ENCODE assay signal across 16 cellular contexts in genomic region chr10:326350-326749, GRCh38.
DNase-seq lines count a peak whose midpoint lies in the region; ATAC-seq and TF ChIP-seq lines count a peak whose summit lies in the region.
"Had no signal": no experiment of that assay in that cellular context is flagged by ENCODE, and none has a peak within 500 bp of the region (broad histone marks: within the 10 kb centered on the region; RNA-seq: fewer than 3 reads in every experiment).

No MANE protein-coding gene starts in this region.

- H2BK120ac ChIP-seq in IMR-90 (ENCODE audit: low read depth, low read length): no peak overlapping the region
- no peak overlapping the region for H2BK120ac ChIP-seq in neuronal stem cell (ENCODE audit: low read depth, low read length)

- peaks cover 0 to 6% (median 2%) of the 10 kb centered on the region in 3 donors for H3K27me3 Mint-ChIP-seq in CD14-positive monocyte (ENCODE audit: low read depth in 3 of 3)
- H3K27me3 Mint-ChIP-seq in activated CD8-positive, alpha-beta memory T cell treated with anti-CD3 and anti-CD28 coated beads, Interleukin-2, amount 10 ng/mL, durations not matched to agents 7 days and 5 days: no peaks in the 10 kb centered on the region

- H3K27ac Mint-ChIP-seq in CD14-positive monocyte: no peak overlapping the region
- no peak overlapping the region for H3K27ac Mint-ChIP-seq in activated CD8-positive, alpha-beta memory T cell treated with anti-CD3 and anti-CD28 coated beads, Interleukin-2, amount 10 ng/mL, durations not matched to agents 7 days and 5 days
- H3K27ac Mint-ChIP-seq: CD8-positive, alpha-beta T cell had no signal

- dilution Hi-C loops in IMR-90 (cut with HindIII; ENCODE audit: low sequenced_read_pairs, unreplicated experiment): no loop called here

- H2AFZ ChIP-seq in IMR-90 (replicated peaks; ENCODE audit: low read length, poor library complexity) (no peak overlapping the region), neuronal stem cell (ENCODE audit: low read length) (no peak overlapping the region)

- H3K9me3 Mint-ChIP-seq in CD14-positive monocyte: peaks cover 0 to 4% (median under 1%) of the 10 kb centered on the region in 7 donors
- H3K9me3 Mint-ChIP-seq in activated CD8-positive, alpha-beta memory T cell treated with anti-CD3 and anti-CD28 coated beads, Interleukin-2, amount 10 ng/mL, durations not matched to agents 7 days and 5 days (ENCODE audit: low read depth): no peaks in the 10 kb centered on the region
- H3K9me3 Mint-ChIP-seq: CD8-positive, alpha-beta T cell; IgD-negative memory B cell had no signal

- H3K36me3 ChIP-seq in IMR-90 (ENCODE audit: control insufficient read depth, insufficient read depth, low read length): peaks cover 18% of the 10 kb centered on the region
- peaks cover 15 to 59% of the 10 kb centered on the region in 2 donors for H3K36me3 ChIP-seq in neuronal stem cell (replicated peaks in 1 of 2; ENCODE audit: control insufficient read depth in 2 of 2, insufficient read depth in 2 of 2, low read length in 2 of 2)
- peaks cover 0 to 6% (median 0%) of the 10 kb centered on the region in 4 donors for H3K36me3 ChIP-seq in right lobe of liver

- H3K79me1 ChIP-seq in IMR-90 (ENCODE audit: low read depth in 1 of 2, low read length in 2 of 2) (peaks cover 0 to 27% of the 10 kb centered on the region in 2 experiments; a peak in 3 of 4 replicates), neuronal stem cell (ENCODE audit: low read depth, low read length) (no peaks in the 10 kb centered on the region)

- peaks cover 17% of the 10 kb centered on the region for H3K9me1 ChIP-seq in IMR-90 (ENCODE audit: insufficient read depth, low read length)

- H2BK5ac ChIP-seq in IMR-90 (ENCODE audit: low read depth, low read length, poor library complexity, severe bottlenecking) (no peak overlapping the region), neuronal stem cell (ENCODE audit: low read length) (no peak overlapping the region)

- ATAC-seq in IMR-90 (ENCODE audit: low read depth) (no peak), right lobe of liver (no peak)
- no peak for ATAC-seq in activated CD8-positive, alpha-beta memory T cell treated with anti-CD3 and anti-CD28 coated beads, Interleukin-2, amount 10 ng/mL, durations not matched to agents 7 days and 5 days
- ATAC-seq: CD8-positive, alpha-beta T cell had no signal

- H3K4me3 Mint-ChIP-seq in CD14-positive monocyte: no peak overlapping the region
- no peak overlapping the region for H3K4me3 Mint-ChIP-seq in activated CD8-positive, alpha-beta memory T cell treated with anti-CD3 and anti-CD28 coated beads, Interleukin-2, amount 10 ng/mL, durations not matched to agents 7 days and 5 days
- H3K4me3 Mint-ChIP-seq: CD8-positive, alpha-beta T cell; IgD-negative memory B cell had no signal

- POLR2A ChIA-PET in IMR-90 (lab: Charles Lee; ENCODE audit: unreplicated experiment): no interaction called here

- H2BK20ac ChIP-seq in IMR-90 (ENCODE audit: low read depth, low read length): no peak overlapping the region

- peak overlapping the region; percentile 27; the same call in 1 of the 2 replicates for H2AK5ac ChIP-seq in IMR-90 (ENCODE audit: low read depth, low read length)
- no peak overlapping the region for H2AK5ac ChIP-seq in neuronal stem cell (ENCODE audit: low read depth, low read length)

- TF ChIP-seq POLR2A in IMR-90 (IDR thresholded peaks at IDR 0.05; ENCODE audit: low read depth, low read length) (no peak), right lobe of liver (IDR thresholded peaks at IDR 0.05) (no peak)

- DNase-seq in CD14-positive monocyte (ENCODE audit: low spot score) (peak; percentile 12), IMR-90 (no peak), neuronal stem cell (ENCODE audit: low spot score) (no peak), medulla oblongata (ENCODE audit: extremely low spot score) (no peak), DMS53 (lab: John Stamatoyannopoulos, UW) (no peak), right lobe of liver (no peak)
- DNase-seq in activated CD8-positive, alpha-beta memory T cell treated with anti-CD3 and anti-CD28 coated beads, Interleukin-2, amount 10 ng/mL, durations not matched to agents 7 days and 5 days: peak; percentile 19
- DNase-seq: CD8-positive, alpha-beta T cell; MV-4-11; NCI-H1694; NCI-H2081; NCI-H2171; NCI-H526; Right ventricle myocardium superior had no signal

- H3K9ac ChIP-seq in IMR-90 (ENCODE audit: low read depth, low read length) (no peak overlapping the region), neuronal stem cell (ENCODE audit: low read depth, low read length, poor library complexity) (no peak overlapping the region)
- H3K9ac ChIP-seq: BLaER1 treated with 17β-estradiol and CSF1 and Interleukin-3, amounts not matched to agents 10 nM and 100 nM had no signal

- H3K4me1 Mint-ChIP-seq in CD14-positive monocyte: peaks cover 11% of the 10 kb centered on the region
- peaks cover 23% of the 10 kb centered on the region for H3K4me1 Mint-ChIP-seq in activated CD8-positive, alpha-beta memory T cell treated with anti-CD3 and anti-CD28 coated beads, Interleukin-2, amount 10 ng/mL, durations not matched to agents 7 days and 5 days

- no peak for TF ChIP-seq RAD21 in IMR-90 (IDR thresholded peaks at IDR 0.05; ENCODE audit: low read length)

- H3K27me3 ChIP-seq in IMR-90 (ENCODE audit: control insufficient read depth, insufficient read depth, low read length) (no peaks in the 10 kb centered on the region), neuronal stem cell (ENCODE audit: control insufficient read depth in 3 of 3, insufficient read depth in 3 of 3, low read depth in 1 of 3, low read length in 3 of 3) (no peaks in the 10 kb centered on the region), right lobe of liver (no peaks in the 10 kb centered on the region)
- H3K27me3 ChIP-seq: BLaER1 treated with 17β-estradiol and CSF1 and Interleukin-3, amounts not matched to agents 10 nM and 100 nM had no signal

- H3K9me3 ChIP-seq in IMR-90 (ENCODE audit: control insufficient read depth, insufficient read depth, low read length): no peaks in the 10 kb centered on the region
- no peaks in the 10 kb centered on the region for H3K9me3 ChIP-seq in neuronal stem cell (replicated peaks in 1 of 2; ENCODE audit: control insufficient read depth in 2 of 2, insufficient read depth in 1 of 2, low read depth in 1 of 2, low read length in 2 of 2)
- no peaks in the 10 kb centered on the region for H3K9me3 ChIP-seq in right lobe of liver

- no peak overlapping the region for H3K56ac ChIP-seq in IMR-90 (ENCODE audit: extremely low read depth, insufficient read depth, low read length)

- no peak for TF ChIP-seq CTCF in CD14-positive monocyte (IDR thresholded peaks at IDR 0.05)
- no peak for TF ChIP-seq CTCF in IMR-90 (conservative IDR thresholded peaks at IDR 0.05; ENCODE audit: low read depth, low read length)
- no peak for TF ChIP-seq CTCF in right lobe of liver (IDR thresholded peaks at IDR 0.05)

- WGBS in IMR-90 (ENCODE audit: extremely low coverage in 2 of 2, insufficient read length in 1 of 2), 2 experiments: 96% methylated on average over 4 of the region's 11 CpGs; no CpG with 5 or more reads in 1 of the 2 experiments
- WGBS in neuronal stem cell (ENCODE audit: extremely low coverage in 2 of 2, insufficient read length in 2 of 2, insufficient replicate concordance in 1 of 2), 2 donors: no CpG with 5 or more reads among the region's 11 CpGs
- WGBS in right lobe of liver (ENCODE audit: insufficient coverage, low coverage, low lambda C conversion rate, missing lambda C conversion rate): 92% methylated on average over 9 of the region's 11 CpGs

- H3K4me3 ChIP-seq in IMR-90 (ENCODE audit: insufficient read depth, low read depth, low read length): no peak overlapping the region
- peak overlapping the region in 1 of 2 donors; percentile 45 for H3K4me3 ChIP-seq in neuronal stem cell (ENCODE audit: low read length in 2 of 2)
- no peak overlapping the region for H3K4me3 ChIP-seq in right lobe of liver
- H3K4me3 ChIP-seq: BLaER1 treated with 17β-estradiol and CSF1 and Interleukin-3, amounts not matched to agents 10 nM and 100 nM had no signal

- no peak overlapping the region for H3K14ac ChIP-seq in IMR-90 (replicated peaks; ENCODE audit: low read depth, low read length)
- H3K14ac ChIP-seq in neuronal stem cell (ENCODE audit: low read length): peak overlapping the region; percentile 8

- no peak overlapping the region for H4K91ac ChIP-seq in IMR-90 (ENCODE audit: insufficient read depth, low read depth, low read length)
- no peak overlapping the region for H4K91ac ChIP-seq in neuronal stem cell (ENCODE audit: low read depth, low read length, poor library complexity)

- BruUV-seq in IMR-90 (replicated peaks; lab: Mats Ljungman, UMichigan): no TSS peak

- no peak overlapping the region for H2BK12ac ChIP-seq in neuronal stem cell (ENCODE audit: low read length)

- no peak overlapping the region for H2AK9ac ChIP-seq in IMR-90 (replicated peaks; ENCODE audit: low read depth, low read length, poor library complexity)

- H3K36me3 Mint-ChIP-seq in CD14-positive monocyte: no peaks in the 10 kb centered on the region
- H3K36me3 Mint-ChIP-seq in activated CD8-positive, alpha-beta memory T cell treated with anti-CD3 and anti-CD28 coated beads, Interleukin-2, amount 10 ng/mL, durations not matched to agents 7 days and 5 days: peaks cover 6% of the 10 kb centered on the region
- H3K36me3 Mint-ChIP-seq: IgD-negative memory B cell had no signal

- peaks cover 7% of the 10 kb centered on the region for H3K4me1 ChIP-seq in IMR-90 (ENCODE audit: control insufficient read depth, insufficient read depth, low read length)
- peaks cover 0 to 2% of the 10 kb centered on the region in 2 donors for H3K4me1 ChIP-seq in neuronal stem cell (ENCODE audit: control insufficient read depth in 2 of 2, insufficient read depth in 1 of 2, low read depth in 1 of 2, low read length in 2 of 2)
- H3K4me1 ChIP-seq in right lobe of liver: peaks cover 0 to 14% (median 1%) of the 10 kb centered on the region in 4 donors

- H4K8ac ChIP-seq in IMR-90 (ENCODE audit: low read depth in 2 of 2, low read length in 2 of 2) (no peak overlapping the region), neuronal stem cell (ENCODE audit: low read depth, low read length) (no peak overlapping the region)

- intact Hi-C loops in CD14-positive monocyte (cut with micrococcal nuclease) (no loop called here), IMR-90 (cut with micrococcal nuclease) (no loop called here), right lobe of liver (cut with DNase I) (no loop called here)

- no peak overlapping the region for H3K4me2 ChIP-seq in IMR-90 (ENCODE audit: low read depth, low read length)
- H3K4me2 ChIP-seq in neuronal stem cell (ENCODE audit: insufficient read depth, low read length, poor library complexity, severe bottlenecking): no peak overlapping the region

- H3K27ac ChIP-seq in IMR-90 (ENCODE audit: insufficient read depth, low read length) (no peak overlapping the region), neuronal stem cell (replicated peaks; ENCODE audit: low read length) (no peak overlapping the region), right lobe of liver (no peak overlapping the region)
- H3K27ac ChIP-seq: BLaER1 treated with 17β-estradiol and CSF1 and Interleukin-3, amounts not matched to agents 10 nM and 100 nM had no signal

- H4K20me1 ChIP-seq in IMR-90 (ENCODE audit: insufficient read depth, low read length): peaks cover 5% of the 10 kb centered on the region; the same call in 1 of the 2 replicates
- H4K20me1 ChIP-seq: BLaER1 treated with 17β-estradiol and CSF1 and Interleukin-3, amounts not matched to agents 10 nM and 100 nM had no signal

- H3K18ac ChIP-seq in IMR-90 (ENCODE audit: low read depth, low read length): no peak overlapping the region
- no peak overlapping the region for H3K18ac ChIP-seq in neuronal stem cell (ENCODE audit: low read length)

- CTCF ChIA-PET in IMR-90 (lab: Yijun Ruan, JAX): no interaction called here
- CTCF ChIA-PET in activated CD8-positive, alpha-beta memory T cell treated with anti-CD3 and anti-CD28 coated beads, Interleukin-2, amount 10 ng/mL, durations not matched to agents 7 days and 5 days (lab: Charles Lee): no interaction called here

- H2BK15ac ChIP-seq in IMR-90 (ENCODE audit: low read depth, low read length): no peak overlapping the region
- no peak overlapping the region for H2BK15ac ChIP-seq in neuronal stem cell (ENCODE audit: low read length)

- H3K4ac ChIP-seq in IMR-90 (ENCODE audit: low read depth, low read length) (no peak overlapping the region), neuronal stem cell (ENCODE audit: low read length) (no peak overlapping the region)

- in situ Hi-C loops in IMR-90 (cut with MboI; ENCODE audit: low sequenced_read_pairs): no loop called here

- H4K5ac ChIP-seq in IMR-90 (ENCODE audit: low read depth, low read length): no peak overlapping the region

- no peak overlapping the region for H3K23ac ChIP-seq in IMR-90 (ENCODE audit: low read depth, low read length)
- no peak overlapping the region for H3K23ac ChIP-seq in neuronal stem cell (ENCODE audit: low read depth, low read length, poor library complexity)

Comparison
In these comparisons a context has a peak if more than half of its experiments do, and no peak if none do; other contexts are left out.
1. DNase-seq: peak in CD14-positive monocyte (single experiment) and activated CD8-positive, alpha-beta memory T cell treated with anti-CD3 and anti-CD28 coated beads, Interleukin-2, amount 10 ng/mL, durations not matched to agents 7 days and 5 days (single experiment); none in IMR-90 (single experiment), neuronal stem cell (single experiment), medulla oblongata (single experiment), DMS53 (single experiment) and right lobe of liver (0 of 3).